8 cellular contexts compared by ENCODE assay signal in the genomic region with DNA sequence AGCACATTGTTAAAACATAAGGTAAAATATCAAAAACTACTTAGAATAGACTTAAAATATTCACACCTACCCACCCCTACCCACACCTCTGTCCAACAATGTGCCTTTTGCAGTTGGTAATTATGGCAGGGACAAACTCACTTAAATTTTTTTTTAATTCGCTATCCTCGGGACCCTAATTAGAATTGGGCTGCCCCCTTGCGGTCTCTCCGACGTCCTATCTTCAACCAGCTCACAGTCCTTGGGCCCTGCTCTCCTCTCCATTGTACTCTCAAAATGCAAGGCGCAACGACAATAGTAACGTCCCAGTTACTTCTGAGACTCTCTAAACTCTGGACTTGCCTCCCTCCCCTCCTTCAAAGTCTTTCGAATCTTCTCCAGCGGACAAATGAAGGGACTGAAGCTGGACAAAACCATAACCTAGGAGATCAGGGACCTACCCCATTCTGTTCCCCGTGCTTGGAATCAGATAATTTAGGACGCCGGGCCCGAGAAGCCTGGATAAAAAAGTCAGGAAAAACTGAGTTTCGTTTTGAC. TPM values are rescaled to one million over a fixed set of nuclear protein-coding genes. Genes with fewer than 3 reads are reported as not detected.
A peak's percentile ranks its signal among the peaks of the same experiment; 100 is the strongest.
DNase-seq lines count a peak whose midpoint lies in the region; TF ChIP-seq lines count a peak whose summit lies in the region.

No MANE protein-coding gene starts in this region.

- no peak for DNase-seq in GM12864 (ENCODE audit: low read depth)
- DNase-seq in NCI-H2081 treated with DMSO at 0.1 percent for 48 hours (lab: John Stamatoyannopoulos, UW) = peak; percentile 48
- DNase-seq in WERI-Rb-1 = peak; percentile 88
- no peak for DNase-seq in chondrocyte (ENCODE audit: low spot score)
- peak; percentile 71 for DNase-seq in stimulated activated CD4-positive, alpha-beta T cell treated with anti-CD3 and anti-CD28 coated beads, Interleukin-15, amount 100 ng/mL, for 24 hours
- no peak for DNase-seq in amniotic stem cell (lab: John Stamatoyannopoulos, UW)
- no peak for DNase-seq in 8988T

- peaks cover 18% of the 10 kb centered on the region for H3K4me1 Mint-ChIP-seq in chondrocyte (ENCODE audit: low read depth)

- H3K27me3 ChIP-seq in WERI-Rb-1 (ENCODE audit: insufficient read depth, low read depth, severe bottlenecking) (no peaks in the 10 kb centered on the region), layer of hippocampus (ENCODE audit: control insufficient read depth, insufficient read depth, low read length) (no peaks in the 10 kb centered on the region)

- peak overlapping the region; percentile 94 for H3K27ac Mint-ChIP-seq in chondrocyte (ENCODE audit: unreplicated experiment)

- no peaks in the 10 kb centered on the region for H3K27me3 Mint-ChIP-seq in chondrocyte (ENCODE audit: low read depth)

- peaks cover 15% of the 10 kb centered on the region for H3K36me3 Mint-ChIP-seq in chondrocyte (ENCODE audit: low read depth)

- H3K9me3 ChIP-seq in WERI-Rb-1 (ENCODE audit: severe bottlenecking) = no peaks in the 10 kb centered on the region

- H3K4me3 ChIP-seq in GM12864 (ENCODE audit: low read depth, low read length) = peak overlapping the region; percentile 47
- H3K4me3 ChIP-seq in WERI-Rb-1 (ENCODE audit: low read depth, low read length) = peak overlapping the region; percentile 52

- H3K4me3 Mint-ChIP-seq in chondrocyte (ENCODE audit: unreplicated experiment) = peak overlapping the region; percentile 79

- peak overlapping the region; percentile 18; the same call in 1 of the 2 replicates for H3K27ac ChIP-seq in WERI-Rb-1
- H3K27ac ChIP-seq in layer of hippocampus (ENCODE audit: low read depth, low read length) = peak overlapping the region; percentile 82

- H3K36me3 ChIP-seq in WERI-Rb-1 = no peaks in the 10 kb centered on the region

- H3K9me3 Mint-ChIP-seq in chondrocyte (ENCODE audit: low read depth) = no peaks in the 10 kb centered on the region

- peak; percentile 62 for TF ChIP-seq CTCF in GM12864 (IDR thresholded peaks at IDR 0.05; ENCODE audit: low read depth, low read length, missing control alignments)
- peak; percentile 83 for TF ChIP-seq CTCF in WERI-Rb-1 (IDR thresholded peaks at IDR 0.05; ENCODE audit: low read depth, low read length)
- TF ChIP-seq CTCF in chondrocyte (IDR thresholded peaks at IDR 0.05) = peak; percentile 82

RNA-seq across cellular contexts. Expression of a gene that starts 1.1 kb away (rescaled TPM):
- 3.1 to 3.9 TPM (median 3.1 TPM) in 3 replicates for total RNA-seq in chondrocyte

RNA-seq across cellular contexts. Expression of a gene that starts 8.7 kb away (rescaled TPM):
- 29.0 to 31.9 TPM (median 31.0 TPM) in 3 replicates for total RNA-seq in chondrocyte

RNA-seq across cellular contexts. Expression of a gene that starts 12.4 kb away (rescaled TPM):
- 56.4 to 68.3 TPM (median 58.5 TPM) in 3 replicates for total RNA-seq in chondrocyte

RNA-seq across cellular contexts. Expression of a gene that starts 12.5 kb away (rescaled TPM):
- 83.0 to 99.5 TPM (median 89.7 TPM) in 3 replicates for total RNA-seq in chondrocyte

RNA-seq across cellular contexts. Expression of a gene that starts 23.7 kb away (rescaled TPM):
- total RNA-seq in chondrocyte = not detected in 3 replicates

Comparison
In these comparisons a context has a peak if more than half of its experiments do, and no peak if none do; other contexts are left out.
1. DNase-seq: peak in NCI-H2081 treated with DMSO at 0.1 percent for 48 hours (single experiment), WERI-Rb-1 (single experiment) and stimulated activated CD4-positive, alpha-beta T cell treated with anti-CD3 and anti-CD28 coated beads, Interleukin-15, amount 100 ng/mL, for 24 hours (single experiment); none in GM12864 (single experiment), chondrocyte (single experiment), amniotic stem cell (single experiment) and 8988T (single experiment).
2. Peak in every context shown above with its lines, with median percentiles within 50 percentile points of each other: CTCF ChIP-seq.